In the genomic region with DNA sequence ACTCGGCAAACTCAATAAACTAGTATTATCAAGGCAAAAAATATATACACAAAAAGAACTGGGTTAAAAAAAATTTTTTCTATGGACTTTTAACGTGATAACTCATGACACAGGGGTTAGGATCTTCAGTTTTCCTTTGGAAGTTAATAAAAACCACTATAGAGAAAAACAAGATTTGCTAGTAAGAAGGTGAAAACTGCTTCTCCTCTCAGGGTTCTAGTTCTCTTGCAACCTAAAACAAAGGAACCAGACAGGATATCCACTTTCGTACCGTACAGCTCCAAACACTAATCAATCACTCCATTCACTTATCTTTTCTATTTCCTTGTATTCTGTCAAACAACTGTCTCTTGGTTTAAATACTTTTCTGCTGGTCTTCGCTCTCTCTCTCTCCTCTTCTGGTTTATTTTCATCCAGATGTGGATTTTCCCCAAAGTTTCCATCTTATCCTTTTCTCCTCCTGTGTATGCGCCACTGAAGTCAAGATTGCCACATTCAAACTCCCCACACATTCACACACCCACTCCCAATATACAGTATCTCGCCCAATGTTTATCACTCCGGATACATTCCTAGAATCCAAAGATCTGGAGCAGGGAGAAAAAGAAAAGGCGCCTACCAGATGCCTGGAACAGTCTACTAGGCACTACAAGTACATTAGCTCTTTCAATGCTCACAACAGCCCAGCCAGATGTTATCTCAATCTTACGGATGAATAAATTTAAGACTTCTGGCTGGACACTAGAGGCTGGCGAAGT, we compare ENCODE assay signal across 8 cellular contexts. TPM values are rescaled to one million over a fixed set of nuclear protein-coding genes. Genes with fewer than 3 reads are reported as not detected.
A peak's percentile ranks its signal among the peaks of the same experiment; 100 is the strongest.
DNase-seq lines count a peak whose midpoint lies in the region; ATAC-seq and TF ChIP-seq lines count a peak whose summit lies in the region.

No MANE protein-coding gene starts in this region.

- peaks cover 38% of the 10 kb centered on the region for H3K36me3 Mint-ChIP-seq in activated CD4-positive, alpha-beta T cell treated with anti-CD3 and anti-CD28 coated beads, Interleukin-2, amount 10 ng/mL, durations not matched to agents 24 days and 14 days (ENCODE audit: low read depth)
- peaks cover 7% of the 10 kb centered on the region for H3K36me3 Mint-ChIP-seq in nephron (ENCODE audit: low read depth)

- H3K4me3 ChIP-seq in NT2/D1 (ENCODE audit: insufficient read length, low read depth) (peak overlapping the region; percentile 85), endocrine pancreas (ENCODE audit: control insufficient read depth, insufficient read depth, low read length) (peak overlapping the region; percentile 93)

- intact Hi-C loops in activated CD4-positive, alpha-beta T cell treated with anti-CD3 and anti-CD28 coated beads, Interleukin-2, amount 10 ng/mL, durations not matched to agents 24 days and 14 days (cut with micrococcal nuclease): loop anchor here (10.0 kb wide), 2 partner anchors 273 to 423 kb away; a partner anchor contains a TSS

- TF ChIP-seq CTCF in nephron (IDR thresholded peaks at IDR 0.05; ENCODE audit: unreplicated experiment in 3 of 3): no peak

- no peaks in the 10 kb centered on the region for H3K4me1 ChIP-seq in NT2/D1 (ENCODE audit: insufficient read depth, insufficient read length)
- peaks cover 25% of the 10 kb centered on the region for H3K4me1 ChIP-seq in endocrine pancreas (ENCODE audit: control insufficient read depth, insufficient read depth, low read length)

- H3K4me1 Mint-ChIP-seq in activated CD4-positive, alpha-beta T cell treated with anti-CD3 and anti-CD28 coated beads, Interleukin-2, amount 10 ng/mL, durations not matched to agents 24 days and 14 days: peaks cover 26% of the 10 kb centered on the region
- peaks cover 43% of the 10 kb centered on the region for H3K4me1 Mint-ChIP-seq in nephron

- H3K9ac ChIP-seq in NT2/D1 (ENCODE audit: insufficient read length, low read depth) (peak overlapping the region; percentile 88), endocrine pancreas (ENCODE audit: control insufficient read depth, insufficient read depth, low read length) (peak overlapping the region; percentile 54)

- DNase-seq in activated CD4-positive, alpha-beta T cell treated with anti-CD3 and anti-CD28 coated beads, Interleukin-2, amount 10 ng/mL, durations not matched to agents 24 days and 14 days: no peak
- no peak for DNase-seq in activated CD4-positive, alpha-beta T cell treated with anti-CD3 and anti-CD28 coated beads, Interleukin-2, amount 50 U/mL, for 1 hour
- DNase-seq in NT2/D1 (ENCODE audit: low read depth, low spot score) (no peak), C1 segment of cervical spinal cord (lab: John Stamatoyannopoulos, UW) (no peak), NCI-H2107 (lab: John Stamatoyannopoulos, UW) (no peak)

- no peak for ATAC-seq in GM18519 (IDR thresholded peaks at IDR 0.05; ENCODE audit: low FRiP score, unreplicated experiment)

- peak overlapping the region; percentile 99 for H3K4me3 Mint-ChIP-seq in activated CD4-positive, alpha-beta T cell treated with anti-CD3 and anti-CD28 coated beads, Interleukin-2, amount 10 ng/mL, durations not matched to agents 24 days and 14 days
- peak overlapping the region; percentile 96 to 98 (median 98) for H3K4me3 Mint-ChIP-seq in nephron

- peaks cover 14% of the 10 kb centered on the region for H3K27me3 Mint-ChIP-seq in activated CD4-positive, alpha-beta T cell treated with anti-CD3 and anti-CD28 coated beads, Interleukin-2, amount 10 ng/mL, durations not matched to agents 24 days and 14 days
- no peaks in the 10 kb centered on the region for H3K27me3 Mint-ChIP-seq in nephron (ENCODE audit: low read depth)

- H3K27me3 ChIP-seq in NT2/D1 (ENCODE audit: insufficient read depth, insufficient read length) (no peaks in the 10 kb centered on the region), endocrine pancreas (ENCODE audit: control insufficient read depth, insufficient read depth, low read length) (no peaks in the 10 kb centered on the region)

- H3K9me3 ChIP-seq in NT2/D1 (ENCODE audit: insufficient read depth, low read length) (no peaks in the 10 kb centered on the region), endocrine pancreas (ENCODE audit: control insufficient read depth, low read length) (no peaks in the 10 kb centered on the region)

- no peaks in the 10 kb centered on the region for H3K9me3 Mint-ChIP-seq in activated CD4-positive, alpha-beta T cell treated with anti-CD3 and anti-CD28 coated beads, Interleukin-2, amount 10 ng/mL, durations not matched to agents 24 days and 14 days
- no peaks in the 10 kb centered on the region for H3K9me3 Mint-ChIP-seq in nephron

- H3K36me3 ChIP-seq in NT2/D1 (ENCODE audit: insufficient read depth, insufficient read length, low read length) (peaks cover 26% of the 10 kb centered on the region), endocrine pancreas (ENCODE audit: control insufficient read depth, insufficient read depth, low read length) (no peaks in the 10 kb centered on the region)

- peak overlapping the region; percentile 100 for H3K27ac Mint-ChIP-seq in activated CD4-positive, alpha-beta T cell treated with anti-CD3 and anti-CD28 coated beads, Interleukin-2, amount 10 ng/mL, durations not matched to agents 24 days and 14 days
- peak overlapping the region; percentile 97 to 98 (median 98) for H3K27ac Mint-ChIP-seq in nephron

RNA-seq across cellular contexts. Expression of a gene that starts 0.8 kb away (rescaled TPM):
- total RNA-seq in activated CD4-positive, alpha-beta T cell treated with anti-CD3 and anti-CD28 coated beads, Interleukin-2, amount 10 ng/mL, durations not matched to agents 24 days and 14 days: 89.2 and 90.3 TPM in 2 replicates

RNA-seq across cellular contexts. Expression of a gene that starts 21.4 kb away (rescaled TPM):
- total RNA-seq in activated CD4-positive, alpha-beta T cell treated with anti-CD3 and anti-CD28 coated beads, Interleukin-2, amount 10 ng/mL, durations not matched to agents 24 days and 14 days: not detected in 2 replicates

RNA-seq across cellular contexts. Expression of a gene that starts 30.4 kb away (rescaled TPM):
- 17.5 and 17.7 TPM in 2 replicates for total RNA-seq in activated CD4-positive, alpha-beta T cell treated with anti-CD3 and anti-CD28 coated beads, Interleukin-2, amount 10 ng/mL, durations not matched to agents 24 days and 14 days

RNA-seq across cellular contexts. Expression of a gene that starts 55.2 kb away (rescaled TPM):
- 41.1 and 48.9 TPM in 2 replicates for total RNA-seq in activated CD4-positive, alpha-beta T cell treated with anti-CD3 and anti-CD28 coated beads, Interleukin-2, amount 10 ng/mL, durations not matched to agents 24 days and 14 days
